ENCODE assay signal across 8 cellular contexts in the genomic region with DNA sequence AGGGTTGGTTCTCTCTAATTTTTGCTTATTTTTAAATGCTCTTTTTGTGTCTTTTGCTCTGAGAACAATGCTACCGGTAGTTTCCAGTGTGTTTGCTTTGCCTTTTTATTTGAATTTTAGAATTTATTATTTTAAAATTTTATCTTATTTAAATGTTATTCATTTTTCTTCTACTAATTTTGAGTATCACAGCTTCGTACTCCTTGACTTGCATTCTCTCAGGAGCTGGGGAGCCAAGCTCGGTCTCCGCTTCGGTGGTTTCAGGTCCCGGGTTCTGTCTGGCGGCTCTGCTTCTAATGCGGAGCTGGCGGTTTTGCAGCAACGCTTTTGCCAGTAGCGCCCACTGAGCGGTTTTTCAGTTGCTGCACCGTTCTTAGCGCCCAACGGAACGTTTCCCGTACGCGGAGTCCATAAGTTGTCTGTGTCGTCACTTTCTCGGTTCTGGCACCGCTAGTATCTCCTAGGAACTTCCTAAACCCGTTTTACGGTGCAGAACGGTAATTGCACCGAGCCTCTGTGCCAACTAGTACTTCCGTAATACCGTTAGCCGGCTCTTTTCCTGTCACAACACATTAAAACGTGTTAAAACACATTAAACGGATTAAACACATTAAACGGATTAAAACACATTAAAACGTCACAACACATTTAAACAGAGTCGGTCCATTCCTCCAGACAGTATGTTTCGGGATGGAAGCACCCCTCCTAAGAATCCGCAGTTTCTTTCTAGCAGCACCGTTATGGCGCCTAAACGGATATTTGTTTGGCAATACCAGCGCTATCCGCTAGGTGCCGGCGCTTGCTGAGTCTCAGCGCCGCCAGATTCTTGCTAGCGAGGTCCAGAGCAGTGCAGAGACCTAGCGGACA. TPM values are rescaled to one million over a fixed set of nuclear protein-coding genes. Genes with fewer than 3 reads are reported as not detected.
DNase-seq lines count a peak whose midpoint lies in the region; ATAC-seq and TF ChIP-seq lines count a peak whose summit lies in the region.

No MANE protein-coding gene starts in this region.

- H3K36me3 ChIP-seq in breast epithelium (no peaks in the 10 kb centered on the region), NT2/D1 (ENCODE audit: insufficient read depth, insufficient read length, low read length) (no peaks in the 10 kb centered on the region), esophagus muscularis mucosa (no peaks in the 10 kb centered on the region)

- no peak for TF ChIP-seq EP300 in esophagus muscularis mucosa (IDR thresholded peaks at IDR 0.05)

- POLR2A ChIA-PET in MCF 10A (lab: Yijun Ruan, JAX) = no interaction called here

- no peaks in the 10 kb centered on the region for H3K9me3 Mint-ChIP-seq in MCF 10A (ENCODE audit: unreplicated experiment)
- no peaks in the 10 kb centered on the region for H3K9me3 Mint-ChIP-seq in natural killer cell
- no peaks in the 10 kb centered on the region for H3K9me3 Mint-ChIP-seq in stimulated activated naive B cell treated with anti-CD40 and anti-IgM and Interleukin-4, amounts not matched to agents 10 μg/mL and 1 μg/mL and 100 μg/mL, for 72 hours

- intact Hi-C loops in breast epithelium (cut with DNase I; ENCODE audit: low total_unique reads) = no loop called here
- intact Hi-C loops in MCF 10A (cut with micrococcal nuclease) = no loop called here
- intact Hi-C loops in esophagus muscularis mucosa (cut with DNase I) = no loop called here
- intact Hi-C loops in natural killer cell (cut with micrococcal nuclease) = loop anchor here (1.0 to 10.0 kb wide), 8 partner anchors 13 to 490 kb away; a partner anchor contains a TSS

- peak overlapping the region; percentile 71 for H3K9ac ChIP-seq in NT2/D1 (ENCODE audit: insufficient read length, low read depth)

- peak overlapping the region; percentile 61 to 84 (median 72) for H3K4me3 ChIP-seq in breast epithelium
- peak overlapping the region; percentile 25 for H3K4me3 ChIP-seq in NT2/D1 (ENCODE audit: insufficient read length, low read depth)
- H3K4me3 ChIP-seq in esophagus muscularis mucosa = peak overlapping the region; percentile 58 to 62 (median 58)

- ATAC-seq in HG03039 (IDR thresholded peaks at IDR 0.05; ENCODE audit: unreplicated experiment) (peak; percentile 54), natural killer cell (peak; percentile 63 to 81 (median 64))
- ATAC-seq in stimulated activated naive B cell treated with anti-CD40 and anti-IgM and Interleukin-4, amounts not matched to agents 10 μg/mL and 1 μg/mL and 100 μg/mL, for 72 hours (replicated peaks) = peak; percentile 62 to 63

- no peaks in the 10 kb centered on the region for H3K4me1 ChIP-seq in breast epithelium
- H3K4me1 ChIP-seq in NT2/D1 (ENCODE audit: insufficient read depth, insufficient read length) = peaks cover 3% of the 10 kb centered on the region
- H3K4me1 ChIP-seq in esophagus muscularis mucosa = peaks cover 12 to 27% (median 19%) of the 10 kb centered on the region in 4 donors

- H3K4me3 Mint-ChIP-seq in MCF 10A (ENCODE audit: unreplicated experiment) (no peak overlapping the region), natural killer cell (peak overlapping the region; percentile 98)
- peak overlapping the region; percentile 94 to 99 for H3K4me3 Mint-ChIP-seq in stimulated activated naive B cell treated with anti-CD40 and anti-IgM and Interleukin-4, amounts not matched to agents 10 μg/mL and 1 μg/mL and 100 μg/mL, for 72 hours

- peak overlapping the region; percentile 81 to 91 for H3K27ac ChIP-seq in breast epithelium
- H3K27ac ChIP-seq in esophagus muscularis mucosa (replicated peaks in 1 of 4) = peak overlapping the region; percentile 77 to 93 (median 88)

- H3K27me3 Mint-ChIP-seq in MCF 10A (ENCODE audit: insufficient read depth, unreplicated experiment) = no peaks in the 10 kb centered on the region
- H3K27me3 Mint-ChIP-seq in natural killer cell (ENCODE audit: low read depth in 2 of 2) = no peaks in the 10 kb centered on the region
- H3K27me3 Mint-ChIP-seq in stimulated activated naive B cell treated with anti-CD40 and anti-IgM and Interleukin-4, amounts not matched to agents 10 μg/mL and 1 μg/mL and 100 μg/mL, for 72 hours = no peaks in the 10 kb centered on the region

- no peak overlapping the region for H3K27ac Mint-ChIP-seq in MCF 10A (ENCODE audit: low read depth, unreplicated experiment)
- peak overlapping the region; percentile 95 to 99 for H3K27ac Mint-ChIP-seq in natural killer cell
- peak overlapping the region; percentile 100 for H3K27ac Mint-ChIP-seq in stimulated activated naive B cell treated with anti-CD40 and anti-IgM and Interleukin-4, amounts not matched to agents 10 μg/mL and 1 μg/mL and 100 μg/mL, for 72 hours

- TF ChIP-seq CTCF in breast epithelium (IDR thresholded peaks at IDR 0.05) = peak; percentile 77 to 87 (median 79)
- TF ChIP-seq CTCF in MCF 10A (IDR thresholded peaks at IDR 0.05; ENCODE audit: unreplicated experiment) = no peak
- peak; percentile 61 to 82 (median 71) for TF ChIP-seq CTCF in esophagus muscularis mucosa (IDR thresholded peaks at IDR 0.05)
- TF ChIP-seq CTCF in natural killer cell (IDR thresholded peaks at IDR 0.05) = peak; percentile 85

- DNase-seq in breast epithelium (ENCODE audit: low spot score in 2 of 2) (peak in 1 of 2 donors; percentile 54), MCF 10A (ENCODE audit: unreplicated experiment) (no peak), NT2/D1 (ENCODE audit: low read depth, low spot score) (no peak), activated T-cell treated with anti-CD3 and anti-CD28 coated beads for 4 hours (peak; percentile 79), esophagus muscularis mucosa (ENCODE audit: extremely low spot score) (no peak), natural killer cell (peak; percentile 82)
- peak; percentile 85 for DNase-seq in stimulated activated naive B cell treated with anti-CD40 and anti-IgM and Interleukin-4, amounts not matched to agents 10 μg/mL and 1 μg/mL and 100 μg/mL, for 72 hours

- BruUV-seq in MCF 10A (replicated peaks; lab: Mats Ljungman, UMichigan) = no TSS peak

- no peaks in the 10 kb centered on the region for H3K4me1 Mint-ChIP-seq in MCF 10A (ENCODE audit: insufficient read depth, unreplicated experiment)
- peaks cover 44 to 46% of the 10 kb centered on the region in 2 donors for H3K4me1 Mint-ChIP-seq in natural killer cell
- H3K4me1 Mint-ChIP-seq in stimulated activated naive B cell treated with anti-CD40 and anti-IgM and Interleukin-4, amounts not matched to agents 10 μg/mL and 1 μg/mL and 100 μg/mL, for 72 hours = peaks cover 19 to 26% of the 10 kb centered on the region in 2 donors

- CTCF ChIA-PET in MCF 10A (lab: Yijun Ruan, JAX) = interaction anchor here (0.9 kb wide), 1 partner anchor 49 kb away, joined by 3 read pairs; no protein-coding TSS in a partner anchor

- H3K9me3 ChIP-seq in breast epithelium = peaks cover 0 to 12% of the 10 kb centered on the region in 2 donors
- H3K9me3 ChIP-seq in NT2/D1 (ENCODE audit: insufficient read depth, low read length) = no peaks in the 10 kb centered on the region
- no peaks in the 10 kb centered on the region for H3K9me3 ChIP-seq in esophagus muscularis mucosa

- WGBS in esophagus muscularis mucosa = 5% methylated on average over 47 of the region's 47 CpGs

- no peaks in the 10 kb centered on the region for H3K36me3 Mint-ChIP-seq in MCF 10A (ENCODE audit: insufficient read depth, unreplicated experiment)
- H3K36me3 Mint-ChIP-seq in natural killer cell = no peaks in the 10 kb centered on the region
- peaks cover 0 to 9% of the 10 kb centered on the region in 2 donors for H3K36me3 Mint-ChIP-seq in stimulated activated naive B cell treated with anti-CD40 and anti-IgM and Interleukin-4, amounts not matched to agents 10 μg/mL and 1 μg/mL and 100 μg/mL, for 72 hours

- H3K27me3 ChIP-seq in breast epithelium (peaks cover 0 to 75% of the 10 kb centered on the region in 2 donors), NT2/D1 (ENCODE audit: insufficient read depth, insufficient read length) (peaks cover 87% of the 10 kb centered on the region), esophagus muscularis mucosa (peaks cover 0 to 97% (median 79%) of the 10 kb centered on the region in 4 donors)

- no peak for TF ChIP-seq POLR2A in breast epithelium (IDR thresholded peaks at IDR 0.05)
- no peak for TF ChIP-seq POLR2A in esophagus muscularis mucosa (IDR thresholded peaks at IDR 0.05; ENCODE audit: low read depth)

RNA-seq across cellular contexts. Expression of a gene that starts 45.6 kb away (rescaled TPM):
- total RNA-seq in breast epithelium (1 to 10 TPM; 3.2 to 5.4 (median 4.6) TPM), MCF 10A (2022) (0.98 and 1.3 TPM in 2 replicates), esophagus muscularis mucosa (1 to 10 TPM; 1.5 to 4.2 (median 2.0) TPM), natural killer cell (10 to 100 TPM; 34.3 to 55.2 (median 38.0) TPM)

Comparison
In these comparisons a context has a peak if more than half of its experiments do, and no peak if none do; other contexts are left out.
1. DNase-seq: peak in activated T-cell treated with anti-CD3 and anti-CD28 coated beads for 4 hours (single experiment), natural killer cell (single experiment) and stimulated activated naive B cell treated with anti-CD40 and anti-IgM and Interleukin-4, amounts not matched to agents 10 μg/mL and 1 μg/mL and 100 μg/mL, for 72 hours (single experiment); none in MCF 10A (single experiment), NT2/D1 (single experiment) and esophagus muscularis mucosa (single experiment).
2. RNA of a gene that starts 45.6 kb away (total RNA-seq): 34.3 to 55.2 TPM in natural killer cell; 3.2 to 5.4 TPM in breast epithelium, 1.5 to 4.2 TPM in esophagus muscularis mucosa and 0.98 to 1.3 TPM in MCF 10A; every median in the first group is over 4 times any median in the second.
3. Peak in every context shown above with its lines, with median percentiles within 50 percentile points of each other: H3K4me3 ChIP-seq and ATAC-seq.